21 cellular contexts compared by ENCODE assay signal in genomic region chr15:78681306-78682012, GRCh38. TPM values are rescaled to one million over a fixed set of nuclear protein-coding genes. Genes with fewer than 3 reads are reported as not detected.
DNase-seq lines count a peak whose midpoint lies in the region; ATAC-seq and TF ChIP-seq lines count a peak whose summit lies in the region.
"Had no signal": no experiment of that assay in that cellular context is flagged by ENCODE, and none has a peak within 500 bp of the region (broad histone marks: within the 10 kb centered on the region; RNA-seq: fewer than 3 reads in every experiment).

No MANE protein-coding gene starts in this region.

- intact Hi-C loops in A673 (cut with micrococcal nuclease; ENCODE audit: unreplicated experiment), result no loop called here

- peaks cover 87% of the 10 kb centered on the region for H3K27me3 ChIP-seq in A673 (replicated peaks; ENCODE audit: insufficient read depth, low read depth, low read length, poor library complexity)
- H3K27me3 ChIP-seq: ascending aorta, gastroesophageal sphincter, SJSA1 had no signal

- H3K36me3 ChIP-seq in A673 (ENCODE audit: insufficient read depth, low read length, poor library complexity, severe bottlenecking), result no peaks in the 10 kb centered on the region
- H3K36me3 ChIP-seq: ascending aorta, gastroesophageal sphincter, SJSA1 had no signal

- no peak overlapping the region for H3K27ac ChIP-seq in A673 (ENCODE audit: low read depth, low read length, poor library complexity, severe bottlenecking)
- H3K27ac ChIP-seq: ascending aorta, epithelial cell of prostate, gastroesophageal sphincter, parathyroid adenoma, SJSA1 had no signal

- DNase-seq in A673 (ENCODE audit: low spot score) (peak; percentile 71), ELF-1 (ENCODE audit: low read depth, low spot score) (peak; percentile 84), NCI-H446 (lab: John Stamatoyannopoulos, UW) (peak; percentile 67 to 96), glutamatergic neuron (peak; percentile 87), GM13977 (ENCODE audit: low spot score) (no peak)
- DNase-seq in effector CD8-positive, alpha-beta T cell (lab: John Stamatoyannopoulos, UW), result no peak
- DNase-seq: activated CD4-positive, alpha-beta T cell treated with anti-CD3 and anti-CD28 coated beads for 4 hours; activated naive CD4-positive, alpha-beta T cell treated with Interleukin-2 at 50 U/mL for 16 hours; NCI-H1048; NCI-H510A; small intestine; stimulated activated CD4-positive, alpha-beta T cell treated with anti-CD3 and anti-CD28 coated beads, Interleukin-4, amount 100 ng/mL, for 4 hours; stimulated activated CD8-positive, alpha-beta memory T cell treated with anti-CD3 and anti-CD28 coated beads, Interleukin-4, amount 100 ng/mL, for 48 hours had no signal

- CTCF ChIA-PET in A673 (lab: Charles Lee), result no interaction called here

- no peak overlapping the region for H3K4me3 ChIP-seq in A673 (ENCODE audit: low read depth, low read length, poor library complexity, severe bottlenecking)
- H3K4me3 ChIP-seq: ascending aorta, gastroesophageal sphincter, SJSA1 had no signal

- peaks cover 18% of the 10 kb centered on the region for H3K4me1 ChIP-seq in A673 (ENCODE audit: insufficient read depth, low read length, poor library complexity, severe bottlenecking)
- H3K4me1 ChIP-seq: ascending aorta, SJSA1 had no signal

- POLR2A ChIA-PET in A673 (lab: Charles Lee; ENCODE audit: low non-redundant PET), result no interaction called here

- H3K27me3 Mint-ChIP-seq in glutamatergic neuron (ENCODE audit: unreplicated experiment), result peaks cover 17% of the 10 kb centered on the region

- no TSS peak for BruUV-seq in A673 (replicated peaks; lab: Mats Ljungman, UMichigan)

- H3K9me3 ChIP-seq in A673 (ENCODE audit: low read depth, low read length, poor library complexity, severe bottlenecking), result no peaks in the 10 kb centered on the region
- H3K9me3 ChIP-seq: ascending aorta, gastroesophageal sphincter, SJSA1 had no signal

- ATAC-seq in esophagus mucosa (no peak), GM21786 (IDR thresholded peaks at IDR 0.05; ENCODE audit: unreplicated experiment) (no peak)
- ATAC-seq: gastroesophageal sphincter had no signal

- H3K27ac Mint-ChIP-seq in glutamatergic neuron (ENCODE audit: unreplicated experiment), result peak overlapping the region; percentile 97

- H3K4me1 Mint-ChIP-seq in glutamatergic neuron (ENCODE audit: low read depth, unreplicated experiment), result peaks cover 60% of the 10 kb centered on the region

- in situ Hi-C loops in GM13977 (cut with MboI; ENCODE audit: low pct_unique_long_range_greater_than_20kb, low sequenced_read_pairs, unreplicated experiment), result no loop called here

- peaks cover 17% of the 10 kb centered on the region for H3K9me3 Mint-ChIP-seq in glutamatergic neuron (ENCODE audit: unreplicated experiment)

- H3K36me3 Mint-ChIP-seq in glutamatergic neuron (ENCODE audit: unreplicated experiment), result no peaks in the 10 kb centered on the region

- H3K4me3 Mint-ChIP-seq in glutamatergic neuron (ENCODE audit: unreplicated experiment), result peak overlapping the region; percentile 63

- TF ChIP-seq CTCF in A673 (conservative IDR thresholded peaks at IDR 0.05; ENCODE audit: low read depth, low read length) (no peak), glutamatergic neuron (IDR thresholded peaks at IDR 0.05; ENCODE audit: partially characterized antibody, unreplicated experiment) (no peak), GM13977 (IDR thresholded peaks at IDR 0.05; ENCODE audit: extremely low read depth, insufficient read depth, missing control alignments) (no peak)

RNA-seq across cellular contexts. Expression of gene CHRNB4, which starts 40.4 kb away (rescaled TPM):
- not detected in 2 replicates for total RNA-seq in A673 (2021)
- 71.6 TPM for total RNA-seq in glutamatergic neuron (ENCODE audit: unreplicated experiment)
- 0.72 TPM for total RNA-seq in esophagus mucosa
- total RNA-seq: ascending aorta, left lobe of liver, SJSA1 had no signal

Comparison
In these comparisons a context has a peak if more than half of its experiments do, and no peak if none do; other contexts are left out.
1. DNase-seq: peak in A673 (single experiment), ELF-1 (single experiment), NCI-H446 (2 of 2) and glutamatergic neuron (single experiment); none in GM13977 (single experiment) and effector CD8-positive, alpha-beta T cell (single experiment).
2. RNA of gene CHRNB4, which starts 40.4 kb away (total RNA-seq): 71.6 TPM in glutamatergic neuron (single experiment); 0.72 TPM in esophagus mucosa (single experiment) and not detected in A673; every median in the first group is over 10 times any median in the second.